9 cellular contexts compared by ENCODE assay signal in the genomic region with DNA sequence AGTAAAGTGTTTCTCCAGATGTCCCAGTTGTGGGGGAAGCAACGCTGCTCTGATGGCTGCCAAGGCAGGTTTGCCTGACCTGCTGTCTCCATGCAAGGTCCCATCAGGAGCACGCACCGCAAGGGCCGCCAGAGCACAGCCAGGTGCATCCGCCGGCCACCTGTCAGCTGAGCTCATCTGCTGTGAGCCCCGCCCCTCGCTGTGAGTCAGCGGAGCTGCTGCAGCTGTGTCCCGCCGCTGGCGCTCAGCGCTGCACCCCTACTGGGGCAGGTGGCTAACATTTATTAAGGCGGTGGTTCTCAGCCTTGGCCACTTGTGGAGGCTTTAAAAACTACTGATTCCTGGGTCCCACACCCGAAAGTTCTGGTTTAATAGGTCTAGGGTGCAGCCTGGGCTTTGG.
DNase-seq lines count a peak whose midpoint lies in the region; ATAC-seq, FAIRE-seq and TF ChIP-seq lines count a peak whose summit lies in the region.
"Had no signal": no experiment of that assay in that cellular context is flagged by ENCODE, and none has a peak within 500 bp of the region (broad histone marks: within the 10 kb centered on the region; RNA-seq: fewer than 3 reads in every experiment).

No MANE protein-coding gene starts in this region.

- H3K27me3 Mint-ChIP-seq in activated B cell treated with CpG ODN at 0.5 μM for 24 hours, result no peaks in the 10 kb centered on the region

- peak overlapping the region; percentile 4; the same call in 1 of the 2 replicates for H3K18ac ChIP-seq in H1 (ENCODE audit: extremely low read depth, low read length)

- H3K27ac Mint-ChIP-seq in activated B cell treated with CpG ODN at 0.5 μM for 24 hours, result peak overlapping the region; percentile 41

- H3K79me1 ChIP-seq in H1 (ENCODE audit: low read depth, low read length), result no peaks in the 10 kb centered on the region

- peaks cover 0 to 2% of the 10 kb centered on the region in 2 experiments for H4K20me1 ChIP-seq in H1 (replicated peaks in 1 of 2; ENCODE audit: control insufficient read depth in 1 of 2, insufficient read depth in 2 of 2, low read length in 2 of 2)

- H3K4me3 ChIP-seq in H1 (ENCODE audit: extremely low read depth in 1 of 4, insufficient read depth in 2 of 4, low read depth in 3 of 4, low read length in 4 of 4) (peak overlapping the region in 1 of 4 experiments; percentile 19; a peak in 3 of 8 replicates), gastrocnemius medialis (no peak overlapping the region)

- H4K5ac ChIP-seq in H1 (ENCODE audit: insufficient read length, low read depth, low read length), result no peak overlapping the region

- peaks cover 12 to 40% (median 15%) of the 10 kb centered on the region in 4 experiments for H3K4me1 ChIP-seq in H1 (replicated peaks in 1 of 4; ENCODE audit: control insufficient read depth in 3 of 4, insufficient read depth in 4 of 4, low read length in 3 of 4)
- no peaks in the 10 kb centered on the region for H3K4me1 ChIP-seq in gastrocnemius medialis

- no peak overlapping the region for H4K91ac ChIP-seq in H1 (replicated peaks; ENCODE audit: insufficient read length, low read length)

- H3K14ac ChIP-seq in H1 (ENCODE audit: insufficient read length), result no peak overlapping the region

- H3K4me1 Mint-ChIP-seq in activated B cell treated with CpG ODN at 0.5 μM for 24 hours, result peaks cover 21% of the 10 kb centered on the region

- no peak for TF ChIP-seq CTCF in activated B cell treated with CpG ODN at 0.5 μM for 24 hours (IDR thresholded peaks at IDR 0.05)
- peak in 2 of 3 experiments; percentile 14 to 22; a peak in 2 of 4 replicates for TF ChIP-seq CTCF in H1 (IDR thresholded peaks at IDR 0.05; ENCODE audit: control extremely low read depth in 1 of 3, insufficient read depth in 1 of 3, low read depth in 1 of 3, low read length in 3 of 3)
- no peak for TF ChIP-seq CTCF in gastrocnemius medialis (IDR thresholded peaks at IDR 0.05 in 4 of 5, conservative IDR thresholded peaks at IDR 0.05 in 1 of 5)

- H3K79me2 ChIP-seq in H1 (ENCODE audit: control insufficient read depth in 1 of 2, insufficient read depth in 2 of 2, low read length in 2 of 2), result no peaks in the 10 kb centered on the region; a peak in 2 of 4 replicates

- ATAC-seq in activated B cell treated with CpG ODN at 0.5 μM for 24 hours (ENCODE audit: low read depth) (peak; percentile 96), gastrocnemius medialis (peak in 1 of 2 donors; percentile 46), HG03571 (IDR thresholded peaks at IDR 0.05; ENCODE audit: unreplicated experiment) (no peak), HG03442 (IDR thresholded peaks at IDR 0.05; ENCODE audit: unreplicated experiment) (no peak)

- peaks cover 27% of the 10 kb centered on the region for H3K36me3 Mint-ChIP-seq in activated B cell treated with CpG ODN at 0.5 μM for 24 hours (ENCODE audit: low read depth)

- FAIRE-seq in H1 (lab: Jason Lieb, UNC), result peak; percentile 82

- peak overlapping the region; percentile 79; the same call in 1 of the 2 replicates for H2BK5ac ChIP-seq in H1 (ENCODE audit: low read depth, low read length)

- H3K4me3 Mint-ChIP-seq in activated B cell treated with CpG ODN at 0.5 μM for 24 hours, result no peak overlapping the region

- no peak overlapping the region for H4K8ac ChIP-seq in H1 (ENCODE audit: extremely low read depth, insufficient read depth, low read length)

- TF ChIP-seq POLR2A in H1 (IDR thresholded peaks at IDR 0.05; ENCODE audit: control extremely low read depth in 1 of 2, low read depth in 2 of 2, low read length in 2 of 2), result peak in 1 of 2 experiments; percentile 61; a peak in 1 of 3 replicates
- TF ChIP-seq POLR2A in gastrocnemius medialis (IDR thresholded peaks at IDR 0.05), result no peak

- H3K27ac ChIP-seq in H1 (ENCODE audit: low read depth, low read length) (peak overlapping the region; percentile 54; the same call in 1 of the 2 replicates), gastrocnemius medialis (no peak overlapping the region)
- H3K27ac ChIP-seq: neutrophil had no signal

- no peak overlapping the region for H2AK5ac ChIP-seq in H1 (ENCODE audit: low read depth, low read length)

- H3K9me3 ChIP-seq in H1 (ENCODE audit: insufficient read depth in 2 of 2, low read depth in 1 of 2, low read length in 1 of 2) (no peaks in the 10 kb centered on the region), gastrocnemius medialis (no peaks in the 10 kb centered on the region)
- H3K9me3 ChIP-seq: neutrophil had no signal

- CTCF ChIA-PET in activated B cell treated with CpG ODN at 0.5 μM for 24 hours (lab: Charles Lee) (interaction anchor here (1.7 kb wide), 1 partner anchor 395 kb away, joined by 6 read pairs; no protein-coding TSS in a partner anchor), H1 (lab: Charles Lee; ENCODE audit: partially characterized antibody) (interaction anchor here (0.5 to 4.6 kb wide), 17 partner anchors 8 to 1862 kb away, joined by 3 to 32 read pairs (median 3); no protein-coding TSS in a partner anchor)

- no peaks in the 10 kb centered on the region for H3K27me3 ChIP-seq in H1 (replicated peaks in 1 of 4; ENCODE audit: control insufficient read depth in 3 of 4, extremely low read depth in 1 of 4, insufficient read depth in 3 of 4, low read length in 3 of 4)
- H3K27me3 ChIP-seq in gastrocnemius medialis, result peaks cover 5 to 8% (median 6%) of the 10 kb centered on the region in 3 donors

- H2BK120ac ChIP-seq in H1 (replicated peaks; ENCODE audit: low read depth, low read length), result no peak overlapping the region

- TF ChIP-seq EP300 in H1 (IDR thresholded peaks at IDR 0.05; ENCODE audit: borderline replicate concordance in 1 of 2, low read depth in 2 of 2, low read length in 2 of 2), result no peak

- WGBS in H1 (ENCODE audit: extremely low coverage in 1 of 2, insufficient coverage in 1 of 2, insufficient read length in 1 of 2, insufficient replicate concordance in 2 of 2, low coverage in 1 of 2, low lambda C conversion rate in 2 of 2, missing lambda C conversion rate in 1 of 2), 2 experiments, result 3% methylated on average over 15 of the region's 15 CpGs; no CpG with 5 or more reads in 1 of the 2 experiments

- POLR2A ChIA-PET in activated B cell treated with CpG ODN at 0.5 μM for 24 hours (lab: Charles Lee) (interaction anchor here (0.9 to 1.2 kb wide), 2 partner anchors 16 to 213 kb away, joined by 3 to 6 read pairs; no protein-coding TSS in a partner anchor), H1 (lab: Charles Lee; ENCODE audit: partially characterized antibody) (interaction anchor here (0.6 to 1.7 kb wide), 2 partner anchors 11 to 75 kb away, joined by 3 to 5 read pairs; no protein-coding TSS in a partner anchor)

- H3K56ac ChIP-seq in H1 (replicated peaks; ENCODE audit: insufficient read length, low read depth, low read length), result no peak overlapping the region

- peak overlapping the region; percentile 4 to 40; a peak in 3 of 4 replicates for H3K4me2 ChIP-seq in H1 (ENCODE audit: insufficient read depth in 1 of 2, low read depth in 2 of 2, low read length in 2 of 2)

- in situ Hi-C loops in gastrocnemius medialis (cut with MboI; ENCODE audit: low sequenced_read_pairs in 4 of 4), result no loop called here

- H3K23me2 ChIP-seq in H1 (ENCODE audit: low read depth, low read length), result no peaks in the 10 kb centered on the region

- no peak overlapping the region for H2BK20ac ChIP-seq in H1 (ENCODE audit: low read length)

- H3K9ac ChIP-seq in H1 (replicated peaks in 1 of 4; ENCODE audit: extremely low read depth in 1 of 4, low read depth in 3 of 4, low read length in 3 of 4), result no peak overlapping the region

- TF ChIP-seq RAD21 in H1 (IDR thresholded peaks at IDR 0.05 in 1 of 2, conservative IDR thresholded peaks at IDR 0.05 in 1 of 2; ENCODE audit: low read depth in 2 of 2, low read length in 2 of 2), result peak; percentile 22 to 28; a peak in 2 of 4 replicates

- H3K23ac ChIP-seq in H1 (ENCODE audit: insufficient read length), result no peak overlapping the region

- no peak overlapping the region for H2AFZ ChIP-seq in H1 (ENCODE audit: low read length)

- peak overlapping the region; percentile 19; the same call in 1 of the 2 replicates for H2BK15ac ChIP-seq in H1 (ENCODE audit: low read length)

- intact Hi-C loops in activated B cell treated with CpG ODN at 0.5 μM for 24 hours (cut with micrococcal nuclease) (no loop called here), gastrocnemius medialis (cut with DNase I; ENCODE audit: low total_unique reads) (no loop called here)

- H3K36me3 ChIP-seq in H1 (ENCODE audit: control insufficient read depth in 2 of 4, insufficient read depth in 4 of 4, low read length in 3 of 4) (peaks cover 0 to 8% (median 1%) of the 10 kb centered on the region in 4 experiments; a peak in 1 of 8 replicates), gastrocnemius medialis (no peaks in the 10 kb centered on the region)
- H3K36me3 ChIP-seq: neutrophil had no signal

- H3K9me3 Mint-ChIP-seq in activated B cell treated with CpG ODN at 0.5 μM for 24 hours, result no peaks in the 10 kb centered on the region

- no peak overlapping the region for H3K4ac ChIP-seq in H1 (replicated peaks; ENCODE audit: insufficient read length, low read depth, low read length)

- no peak overlapping the region; the same call in 1 of the 2 replicates for H2BK12ac ChIP-seq in H1 (ENCODE audit: low read depth, low read length)

- DNase-seq in NCI-H82 (lab: John Stamatoyannopoulos, UW), result peak; percentile 53
- DNase-seq in NCI-H82 treated with DMSO at 0.1 percent for 48 hours (lab: John Stamatoyannopoulos, UW; ENCODE audit: unreplicated experiment), result no peak
- peak; percentile 41 for DNase-seq in LoVo (ENCODE audit: low spot score)
- peak; percentile 62 for DNase-seq in activated B cell treated with CpG ODN at 0.5 μM for 24 hours
- peak; percentile 84 to 88 for DNase-seq in H1 (ENCODE audit: low read depth in 1 of 2, low spot score in 2 of 2)
- DNase-seq in gastrocnemius medialis, result peak; percentile 7 to 45

TF ChIP-seq in H1, 55 proteins besides CTCF, POLR2A, EP300 and RAD21 (continues in another document):
- TF ChIP-seq CHD1 (IDR thresholded peaks at IDR 0.05; ENCODE audit: low read depth, low read length), result no peak
- TF ChIP-seq SIN3A (conservative IDR thresholded peaks at IDR 0.05 in 1 of 2, IDR thresholded peaks at IDR 0.05 in 1 of 2; ENCODE audit: low read depth in 1 of 2, low read length in 2 of 2), result peak; percentile 77 to 83; a peak in 3 of 4 replicates
- peak; percentile 83 for TF ChIP-seq POLR2AphosphoS5 (IDR thresholded peaks at IDR 0.05; ENCODE audit: low read depth, low read length)
- 0 out of 2 replicates have a peak, but pooled peaks have one; percentile 42 for TF ChIP-seq SP1 (IDR thresholded peaks at IDR 0.05; ENCODE audit: low read depth, low read length)
- TF ChIP-seq GABPA (IDR thresholded peaks at IDR 0.05; ENCODE audit: borderline replicate concordance, insufficient read depth, low read length), result peak; percentile 23; the same call in 1 of the 2 replicates
- peak; percentile 98 for TF ChIP-seq TCF12 (IDR thresholded peaks at IDR 0.05; ENCODE audit: low read depth, low read length)
- TF ChIP-seq BCL11A (IDR thresholded peaks at IDR 0.05; ENCODE audit: low read depth in 2 of 2, low read length in 2 of 2), result no peak
- TF ChIP-seq YY1 (IDR thresholded peaks at IDR 0.05; ENCODE audit: low read depth, low read length), result peak; percentile 79

Comparison
In these comparisons a context has a peak if more than half of its experiments do, and no peak if none do; other contexts are left out.
1. CTCF ChIP-seq: peak in H1 (2 of 3); none in activated B cell treated with CpG ODN at 0.5 μM for 24 hours (single experiment) and gastrocnemius medialis (0 of 5).